12 cellular contexts compared by ENCODE assay signal in genomic region chr12:23704992-23705943, GRCh38.
"Had no signal": no experiment of that assay in that cellular context is flagged by ENCODE, and none has a peak within 500 bp of the region (broad histone marks: within the 10 kb centered on the region; RNA-seq: fewer than 3 reads in every experiment).

No MANE protein-coding gene starts in this region.

- H3K4me3 Mint-ChIP-seq: activated CD4-positive, alpha-beta memory T cell treated with anti-CD3 and anti-CD28 coated beads for 36 hours; activated naive CD8-positive, alpha-beta T cell treated with anti-CD3 and anti-CD28 coated beads, Interleukin-2, amount 10 ng/mL, durations not matched to agents 7 days and 5 days; activated T-cell treated with anti-CD3 and anti-CD28 coated beads, Interleukin-2, amount 50 U/mL, for 72 hours; mesothelial cell of epicardium; T-helper 2 cell treated with Interferon-gamma antibody and Interleukin-4, amounts not matched to agents 5 μg/mL and 100 μg/mL, for 36 hours had no signal

- DNase-seq: activated CD4-positive, alpha-beta memory T cell treated with anti-CD3 and anti-CD28 coated beads for 36 hours; activated CD4-positive, CD25-positive, alpha-beta regulatory T cell treated with anti-CD3 and anti-CD28 coated beads, Interleukin-2, amount 50 U/mL, for 72 hours; activated naive CD8-positive, alpha-beta T cell treated with anti-CD3 and anti-CD28 coated beads, Interleukin-2, amount 10 ng/mL, durations not matched to agents 7 days and 5 days; activated T-cell treated with anti-CD3 and anti-CD28 coated beads, Interleukin-2, amount 50 U/mL, for 72 hours; dorsolateral prefrontal cortex; esophagus squamous epithelium; foreskin fibroblast; head of caudate nucleus; kidney glomerular epithelial cell; thyroid gland had no signal

- H3K9me3 Mint-ChIP-seq: mesothelial cell of epicardium; T-helper 2 cell treated with Interferon-gamma antibody and Interleukin-4, amounts not matched to agents 5 μg/mL and 100 μg/mL, for 36 hours had no signal

- ATAC-seq: activated T-cell treated with anti-CD3 and anti-CD28 coated beads, Interleukin-2, amount 50 U/mL, for 72 hours had no signal

- H3K27ac Mint-ChIP-seq: activated CD4-positive, alpha-beta memory T cell treated with anti-CD3 and anti-CD28 coated beads for 36 hours; activated naive CD8-positive, alpha-beta T cell treated with anti-CD3 and anti-CD28 coated beads, Interleukin-2, amount 10 ng/mL, durations not matched to agents 7 days and 5 days; activated T-cell treated with anti-CD3 and anti-CD28 coated beads, Interleukin-2, amount 50 U/mL, for 72 hours; mesothelial cell of epicardium; T-helper 2 cell treated with Interferon-gamma antibody and Interleukin-4, amounts not matched to agents 5 μg/mL and 100 μg/mL, for 36 hours had no signal

- H3K27me3 Mint-ChIP-seq: activated CD4-positive, alpha-beta memory T cell treated with anti-CD3 and anti-CD28 coated beads for 36 hours; activated naive CD8-positive, alpha-beta T cell treated with anti-CD3 and anti-CD28 coated beads, Interleukin-2, amount 10 ng/mL, durations not matched to agents 7 days and 5 days had no signal

- H3K4me1 Mint-ChIP-seq: activated naive CD8-positive, alpha-beta T cell treated with anti-CD3 and anti-CD28 coated beads, Interleukin-2, amount 10 ng/mL, durations not matched to agents 7 days and 5 days had no signal

- H3K36me3 Mint-ChIP-seq: activated CD4-positive, alpha-beta memory T cell treated with anti-CD3 and anti-CD28 coated beads for 36 hours; activated naive CD8-positive, alpha-beta T cell treated with anti-CD3 and anti-CD28 coated beads, Interleukin-2, amount 10 ng/mL, durations not matched to agents 7 days and 5 days; mesothelial cell of epicardium had no signal
